Comparison of ENCODE assay signal across 18 cellular contexts in genomic region chr1:113207019-113207418, GRCh38.
A peak's percentile ranks its signal among the peaks of the same experiment; 100 is the strongest.
DNase-seq lines count a peak whose midpoint lies in the region; ATAC-seq and TF ChIP-seq lines count a peak whose summit lies in the region.
"Had no signal": no experiment of that assay in that cellular context is flagged by ENCODE, and none has a peak within 500 bp of the region (broad histone marks: within the 10 kb centered on the region; RNA-seq: fewer than 3 reads in every experiment).

No MANE protein-coding gene starts in this region.

- H3K79me2 ChIP-seq in hepatocyte, result no peaks in the 10 kb centered on the region

- no peak overlapping the region for H3K4me2 ChIP-seq in hepatocyte

- DNase-seq in DMS53 (lab: John Stamatoyannopoulos, UW) (peak; percentile 71), DMS53 treated with DMSO at 0.1 percent for 48 hours (lab: John Stamatoyannopoulos, UW; ENCODE audit: unreplicated experiment) (no peak), NCI-H69 (lab: John Stamatoyannopoulos, UW) (peak; percentile 19), hepatocyte (ENCODE audit: low spot score) (no peak), retina (peak; percentile 42), NCI-H345 treated with DMSO at 0.1 percent for 48 hours (lab: John Stamatoyannopoulos, UW; ENCODE audit: unreplicated experiment) (no peak), sciatic nerve (ENCODE audit: low spot score) (no peak)
- DNase-seq: cerebellar nuclear complex; effector CD4-positive, alpha-beta T cell; esophagus squamous epithelium; mucosa of descending colon; NCI-H187 treated with DMSO at 0.1 percent for 48 hours; NCI-H446 treated with DMSO at 0.1 percent for 48 hours; stimulated activated CD4-positive, alpha-beta T cell treated with anti-CD3 and anti-CD28 coated beads, Interleukin-4, amount 100 ng/mL, for 24 hours; stomach had no signal

- peak overlapping the region; percentile 43 for H3K27ac ChIP-seq in hepatocyte
- H3K27ac ChIP-seq: 22Rv1, esophagus squamous epithelium had no signal

- peaks cover 25% of the 10 kb centered on the region for H3K4me1 ChIP-seq in hepatocyte (ENCODE audit: insufficient read depth)

- H2AFZ ChIP-seq in hepatocyte, result no peak overlapping the region

- TF ChIP-seq CTCF in hepatocyte (IDR thresholded peaks at IDR 0.05; ENCODE audit: poor library complexity), result no peak

- intact Hi-C loops in sciatic nerve (cut with DNase I), result no loop called here

- H4K20me1 ChIP-seq in hepatocyte (ENCODE audit: insufficient read depth, poor library complexity, severe bottlenecking), result no peaks in the 10 kb centered on the region

- H3K9me3 ChIP-seq in hepatocyte (ENCODE audit: low read depth), result peaks cover 5% of the 10 kb centered on the region
- H3K9me3 ChIP-seq: esophagus squamous epithelium, mucosa of descending colon, stomach had no signal

- no peaks in the 10 kb centered on the region for H3K36me3 ChIP-seq in hepatocyte (replicated peaks; ENCODE audit: insufficient read depth, low read depth)
- H3K36me3 ChIP-seq: esophagus squamous epithelium, stomach had no signal

- no peak for ATAC-seq in HG03342 (IDR thresholded peaks at IDR 0.05; ENCODE audit: unreplicated experiment)
- ATAC-seq in sciatic nerve, result no peak
- ATAC-seq: mucosa of descending colon, Right ventricle myocardium inferior had no signal

- H3K9me2 ChIP-seq in hepatocyte (replicated peaks; ENCODE audit: insufficient read depth), result no peaks in the 10 kb centered on the region

- H3K27me3 ChIP-seq in hepatocyte, result no peaks in the 10 kb centered on the region
- H3K27me3 ChIP-seq: stomach had no signal

- 50% methylated on average over 2 of the region's 2 CpGs for WGBS in hepatocyte (ENCODE audit: low lambda C conversion rate, missing lambda C conversion rate)

- H3K4me3 ChIP-seq in hepatocyte, result no peak overlapping the region
- H3K4me3 ChIP-seq: esophagus squamous epithelium, mucosa of descending colon, stomach had no signal

Comparison
In these comparisons a context has a peak if more than half of its experiments do, and no peak if none do; other contexts are left out.
1. DNase-seq: peak in DMS53 (single experiment), NCI-H69 (single experiment) and retina (single experiment); none in DMS53 treated with DMSO at 0.1 percent for 48 hours (single experiment), hepatocyte (single experiment), NCI-H345 treated with DMSO at 0.1 percent for 48 hours (single experiment) and sciatic nerve (single experiment).